17 cellular contexts compared by ENCODE assay signal in the genomic region with DNA sequence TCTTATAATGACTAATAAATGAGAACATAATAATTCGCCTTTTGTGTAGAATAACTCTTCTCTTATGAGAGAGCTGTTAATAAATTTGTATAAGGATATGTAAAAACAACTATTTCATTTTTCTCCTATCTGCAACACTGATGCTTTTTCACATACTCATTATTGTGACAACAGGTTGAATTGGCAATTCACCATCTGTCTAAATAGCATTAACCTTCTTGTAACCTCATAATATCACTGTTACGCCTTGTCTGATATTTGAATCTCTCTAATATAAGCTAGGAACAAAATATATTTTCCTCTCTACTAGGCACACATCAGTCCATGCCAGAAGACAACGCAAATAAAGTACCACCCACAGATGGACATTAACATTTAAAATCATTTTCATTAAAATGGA.
"Had no signal": no experiment of that assay in that cellular context is flagged by ENCODE, and none has a peak within 500 bp of the region (broad histone marks: within the 10 kb centered on the region; RNA-seq: fewer than 3 reads in every experiment).

No MANE protein-coding gene starts in this region.

- H3K27ac ChIP-seq: gastrocnemius medialis, lower lobe of right lung, parathyroid adenoma, prostate gland, right atrium auricular region, stomach, thyroid gland had no signal

- H3K36me3 ChIP-seq: gastrocnemius medialis, lower lobe of right lung, prostate gland, right atrium auricular region, stomach, thyroid gland had no signal

- DNase-seq: cortex of kidney; foreskin fibroblast; gastrocnemius medialis; head of caudate nucleus; left ventricle myocardium superior; lower lobe of right lung; natural killer cell; stimulated activated CD4-positive, alpha-beta T cell treated with anti-CD3 and anti-CD28 coated beads, Interleukin-2, amount 100 ng/mL, for 24 hours; stimulated activated CD4-positive, alpha-beta T cell treated with anti-CD3 and anti-CD28 coated beads, Interleukin-4, amount 100 ng/mL, for 24 hours; stimulated activated naive CD4-positive, alpha-beta T cell treated with Interleukin-2 at 50 U/mL for 16 hours; stomach; thyroid gland had no signal

- H3K27me3 ChIP-seq: gastrocnemius medialis, right atrium auricular region, stomach, thyroid gland had no signal

- H3K79me2 ChIP-seq: parathyroid adenoma had no signal

- H2AFZ ChIP-seq: parathyroid adenoma had no signal

- H3K9ac ChIP-seq: parathyroid adenoma had no signal

- H3K4me3 ChIP-seq: gastrocnemius medialis, lower lobe of right lung, prostate gland, right atrium auricular region, stomach, thyroid gland had no signal

- ATAC-seq: gastrocnemius medialis; left ventricle myocardium superior; lower lobe of right lung; natural killer cell; sciatic nerve; stimulated activated effector memory CD8-positive, alpha-beta T cell treated with anti-CD3 and anti-CD28 coated beads, Interleukin-12 subunit alpha, Interleukin-12 subunit beta, amount 100 ng/mL, for 72 hours had no signal

- H3K9me3 ChIP-seq: gastrocnemius medialis, lower lobe of right lung, prostate gland, right atrium auricular region, stomach, thyroid gland had no signal

- H3K4me1 ChIP-seq: gastrocnemius medialis, lower lobe of right lung, parathyroid adenoma, prostate gland, right atrium auricular region, stomach, thyroid gland had no signal
